20 cellular contexts compared by ENCODE assay signal in genomic region chr20:61192254-61192950, GRCh38. TPM values are rescaled to one million over a fixed set of nuclear protein-coding genes. Genes with fewer than 3 reads are reported as not detected.
A peak's percentile ranks its signal among the peaks of the same experiment; 100 is the strongest.
DNase-seq lines count a peak whose midpoint lies in the region; ATAC-seq, FAIRE-seq and TF ChIP-seq lines count a peak whose summit lies in the region.
"Had no signal": no experiment of that assay in that cellular context is flagged by ENCODE, and none has a peak within 500 bp of the region (broad histone marks: within the 10 kb centered on the region; RNA-seq: fewer than 3 reads in every experiment).

No MANE protein-coding gene starts in this region.

- peak overlapping the region; percentile 21 for H3K27ac Mint-ChIP-seq in astrocyte (ENCODE audit: unreplicated experiment)
- H3K27ac Mint-ChIP-seq in progenitor cell of endocrine pancreas, result peak overlapping the region; percentile 20
- H3K27ac Mint-ChIP-seq: HFFc6 had no signal

- H3K27ac ChIP-seq in astrocyte (ENCODE audit: low read depth, low read length), result no peak overlapping the region

- DNase-seq in NCI-H2171 treated with DMSO at 0.1 percent for 48 hours (lab: John Stamatoyannopoulos, UW) (peak; percentile 6), NCI-H2171 (lab: John Stamatoyannopoulos, UW) (no peak), astrocyte (ENCODE audit: low read depth) (no peak), left lobe of liver (ENCODE audit: low spot score) (no peak), progenitor cell of endocrine pancreas (ENCODE audit: low spot score, unreplicated experiment) (no peak), RCC 7860 (ENCODE audit: low spot score) (no peak), HK-2 (ENCODE audit: unreplicated experiment) (no peak)
- DNase-seq: 8988T, C1 segment of cervical spinal cord, DMS 273 treated with DMSO at 0.1 percent for 48 hours, GDM1, GOT3, HFFc6, NCI-H187 treated with DMSO at 0.1 percent for 48 hours, NCI-H524, Right ventricle myocardium superior, SK-N-SH had no signal

- H4K20me1 ChIP-seq in astrocyte (ENCODE audit: insufficient read depth, low read length), result no peaks in the 10 kb centered on the region

- H3K27me3 Mint-ChIP-seq in astrocyte (ENCODE audit: low read depth, unreplicated experiment), result peaks cover 5% of the 10 kb centered on the region
- peaks cover 6% of the 10 kb centered on the region for H3K27me3 Mint-ChIP-seq in progenitor cell of endocrine pancreas

- no peak for FAIRE-seq in astrocyte (lab: Jason Lieb, UNC)
- FAIRE-seq in RCC 7860 (lab: Jason Lieb, UNC), result no peak
- FAIRE-seq: GM12878 had no signal

- peaks cover 2% of the 10 kb centered on the region for H3K4me1 ChIP-seq in astrocyte (ENCODE audit: insufficient read depth, low read length)

- no peak overlapping the region for H3K4me2 ChIP-seq in astrocyte (ENCODE audit: low read length)
- H3K4me2 ChIP-seq: SK-N-SH had no signal

- H3K4me3 Mint-ChIP-seq in astrocyte (ENCODE audit: unreplicated experiment), result no peak overlapping the region
- H3K4me3 Mint-ChIP-seq in progenitor cell of endocrine pancreas (ENCODE audit: low read depth), result no peak overlapping the region
- H3K4me3 Mint-ChIP-seq: HFFc6 had no signal

- peaks cover 19% of the 10 kb centered on the region for H3K4me1 Mint-ChIP-seq in astrocyte (ENCODE audit: low read depth, unreplicated experiment)
- H3K4me1 Mint-ChIP-seq in progenitor cell of endocrine pancreas (ENCODE audit: low read depth), result peaks cover 10% of the 10 kb centered on the region

- no peak overlapping the region for H3K9ac ChIP-seq in astrocyte (ENCODE audit: low read length)
- H3K9ac ChIP-seq: SK-N-SH had no signal

- H3K9me3 ChIP-seq in astrocyte (ENCODE audit: insufficient read depth, low read depth, low read length), result peaks cover 6% of the 10 kb centered on the region
- H3K9me3 ChIP-seq: SK-N-SH had no signal

- peak; percentile 77 for ATAC-seq in left lobe of liver
- ATAC-seq in GM18907 (IDR thresholded peaks at IDR 0.05; ENCODE audit: unreplicated experiment), result no peak
- ATAC-seq: GM12878, Panc1 had no signal

- no peak overlapping the region for H3K4me3 ChIP-seq in astrocyte (ENCODE audit: insufficient read depth, low read depth, low read length)
- H3K4me3 ChIP-seq: GM12878 had no signal

- H3K79me2 ChIP-seq in astrocyte (ENCODE audit: insufficient read depth, low read length), result no peaks in the 10 kb centered on the region

- H3K36me3 Mint-ChIP-seq in astrocyte (ENCODE audit: low read depth, unreplicated experiment) (no peaks in the 10 kb centered on the region), progenitor cell of endocrine pancreas (ENCODE audit: insufficient read depth) (no peaks in the 10 kb centered on the region)

- peaks cover 4% of the 10 kb centered on the region for H3K9me3 Mint-ChIP-seq in astrocyte (ENCODE audit: unreplicated experiment)
- H3K9me3 Mint-ChIP-seq in progenitor cell of endocrine pancreas (ENCODE audit: low read depth), result no peaks in the 10 kb centered on the region

- no peak for TF ChIP-seq CTCF in astrocyte (IDR thresholded peaks at IDR 0.05; ENCODE audit: insufficient read depth, low read depth, low read length)
- TF ChIP-seq CTCF in progenitor cell of endocrine pancreas (IDR thresholded peaks at IDR 0.05; ENCODE audit: unreplicated experiment), result no peak

- no peaks in the 10 kb centered on the region for H3K36me3 ChIP-seq in astrocyte (ENCODE audit: insufficient read depth, low read length)

- H2AFZ ChIP-seq in astrocyte (ENCODE audit: low read depth, low read length), result no peak overlapping the region

- no peaks in the 10 kb centered on the region for H3K27me3 ChIP-seq in astrocyte (ENCODE audit: insufficient read depth, low read length)

RNA-seq across cellular contexts. Expression of gene CDH4, which starts 59.7 kb away (rescaled TPM):
- 3.2 and 3.5 TPM in 2 replicates for total RNA-seq in astrocyte
- total RNA-seq in left lobe of liver, result not detected
- 0.38 and 0.43 TPM in 2 replicates for total RNA-seq in progenitor cell of endocrine pancreas
- total RNA-seq: GM12878 had no signal
